ENCODE assay signal across 1 cellular context in genomic region chr9:137204731-137205125, GRCh38.
TF ChIP-seq lines count a peak whose summit lies in the region.

No MANE protein-coding gene starts in this region.

TF ChIP-seq in H1, 55 proteins besides CTCF, POLR2A, EP300 and RAD21:
- TF ChIP-seq CREB1 (IDR thresholded peaks at IDR 0.05): no peak
- TF ChIP-seq EGR1 (IDR thresholded peaks at IDR 0.05; ENCODE audit: borderline replicate concordance, low read depth, low read length): no peak
- TF ChIP-seq MAFK (IDR thresholded peaks at IDR 0.05; ENCODE audit: low read depth, low read length): no peak
- TF ChIP-seq E2F6 (IDR thresholded peaks at IDR 0.05): no peak
- no peak for TF ChIP-seq TCF12 (IDR thresholded peaks at IDR 0.05; ENCODE audit: low read depth, low read length)
- no peak for TF ChIP-seq RNF2 (IDR thresholded peaks at IDR 0.05; ENCODE audit: borderline replicate concordance, low read depth, low read length, missing control alignments, poor library complexity, severe bottlenecking)
- no peak for TF ChIP-seq JUN (IDR thresholded peaks at IDR 0.05; ENCODE audit: low read depth, low read length)
- TF ChIP-seq GTF2F1 (IDR thresholded peaks at IDR 0.05; ENCODE audit: borderline replicate concordance, low read depth, low read length): no peak
- no peak for TF ChIP-seq SAP30 (IDR thresholded peaks at IDR 0.05; ENCODE audit: insufficient read depth, insufficient replicate concordance, low read length)
